8 cellular contexts compared by ENCODE assay signal in the genomic region with DNA sequence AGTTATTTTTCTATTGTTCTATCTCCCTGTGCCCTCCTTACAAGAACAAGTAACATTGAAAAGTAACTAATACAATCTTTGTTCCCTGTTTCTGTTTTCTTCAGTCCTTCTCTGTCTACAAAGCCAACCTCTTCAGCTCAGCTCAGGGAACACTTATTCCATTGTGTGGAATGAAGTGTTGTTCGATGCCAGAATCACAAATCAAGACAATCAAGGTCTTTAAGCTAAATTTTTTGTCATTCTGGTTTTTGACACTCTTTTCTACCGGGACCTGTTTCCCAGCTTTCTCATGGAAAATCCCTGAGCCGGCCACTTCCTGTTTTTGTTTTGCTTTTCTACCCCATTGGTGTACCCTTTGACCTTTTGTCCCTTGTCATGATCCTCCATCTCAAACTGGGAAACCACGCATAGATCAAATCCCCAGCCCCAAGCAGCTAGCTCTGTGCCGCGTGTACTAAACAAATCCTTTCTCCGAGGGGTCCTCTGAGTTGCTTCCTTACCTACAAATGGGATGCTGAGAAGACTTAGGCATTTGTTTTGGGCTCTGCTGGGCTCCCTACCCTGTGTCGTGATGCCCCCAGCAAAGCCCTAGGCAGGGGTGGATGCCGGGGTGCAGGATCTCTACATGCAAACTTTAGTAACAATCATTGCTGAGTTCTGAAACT.
A peak's percentile ranks its signal among the peaks of the same experiment; 100 is the strongest.
DNase-seq lines count a peak whose midpoint lies in the region; ATAC-seq and TF ChIP-seq lines count a peak whose summit lies in the region.

No MANE protein-coding gene starts in this region.

- H3K4me3 ChIP-seq in HEK293 (ENCODE audit: low read depth, low read length), result no peak overlapping the region
- H3K4me3 ChIP-seq in gastrocnemius medialis, result no peak overlapping the region

- H3K4me1 Mint-ChIP-seq in activated T-helper 17 cell treated with anti-CD3 and anti-CD28 coated beads, Interleukin-2, amount 50 U/mL, for 72 hours, result peaks cover 46% of the 10 kb centered on the region

- H3K9me3 ChIP-seq in HEK293 (ENCODE audit: control insufficient read depth, insufficient read depth, low read depth, low read length) (no peaks in the 10 kb centered on the region), gastrocnemius medialis (no peaks in the 10 kb centered on the region)

- H3K27ac ChIP-seq in HEK293 (ENCODE audit: extremely low read depth, low read depth, low read length) (0 out of 2 replicates have a peak overlapping the region, but pooled peaks have one; percentile 0), gastrocnemius medialis (peak overlapping the region; percentile 74 to 91 (median 84))

- no peak for DNase-seq in left ventricle myocardium superior
- no peak for DNase-seq in gastrocnemius medialis
- DNase-seq in NCI-H526 (lab: John Stamatoyannopoulos, UW), result no peak
- DNase-seq in SK-N-DZ (ENCODE audit: low spot score), result no peak
- DNase-seq in activated CD4-positive, CD25-positive, alpha-beta regulatory T cell (lab: John Stamatoyannopoulos, UW), result no peak

- H3K4me1 ChIP-seq in HEK293 (ENCODE audit: control insufficient read depth, insufficient read depth, low read length) (peaks cover 3% of the 10 kb centered on the region; the same call in 1 of the 2 replicates), gastrocnemius medialis (peaks cover 21 to 44% of the 10 kb centered on the region in 2 donors)

- H3K27ac Mint-ChIP-seq in activated T-helper 17 cell treated with anti-CD3 and anti-CD28 coated beads, Interleukin-2, amount 50 U/mL, for 72 hours, result peak overlapping the region; percentile 89

- no peak for TF ChIP-seq POLR2A in gastrocnemius medialis (IDR thresholded peaks at IDR 0.05)

- peak overlapping the region; percentile 73 for H3K4me3 Mint-ChIP-seq in activated T-helper 17 cell treated with anti-CD3 and anti-CD28 coated beads, Interleukin-2, amount 50 U/mL, for 72 hours

- no peak for TF ChIP-seq CTCF in HEK293 (tag by site-specific recombination; IDR thresholded peaks at IDR 0.05)
- no peak for TF ChIP-seq CTCF in gastrocnemius medialis (IDR thresholded peaks at IDR 0.05 in 4 of 5, conservative IDR thresholded peaks at IDR 0.05 in 1 of 5)

- H3K9me3 Mint-ChIP-seq in activated T-helper 17 cell treated with anti-CD3 and anti-CD28 coated beads, Interleukin-2, amount 50 U/mL, for 72 hours, result no peaks in the 10 kb centered on the region

- no peaks in the 10 kb centered on the region for H3K36me3 ChIP-seq in HEK293 (ENCODE audit: control insufficient read depth in 2 of 2, insufficient read depth in 1 of 2, low read length in 2 of 2)
- H3K36me3 ChIP-seq in gastrocnemius medialis, result no peaks in the 10 kb centered on the region

- peak; percentile 13 for ATAC-seq in activated T-helper 17 cell treated with anti-CD3 and anti-CD28 coated beads, Interleukin-2, amount 50 U/mL, for 72 hours (replicated peaks)
- ATAC-seq in left ventricle myocardium superior, result peak; percentile 54
- ATAC-seq in gastrocnemius medialis, result peak; percentile 29 to 35
- ATAC-seq in HG03159 (IDR thresholded peaks at IDR 0.05; ENCODE audit: unreplicated experiment), result no peak

- H3K27me3 ChIP-seq in gastrocnemius medialis, result no peaks in the 10 kb centered on the region

- in situ Hi-C loops in gastrocnemius medialis (cut with MboI; ENCODE audit: low sequenced_read_pairs in 4 of 4), result loop anchor here in 2 of 4 donors (10.0 to 25.0 kb wide), 2 partner anchors 88 to 100 kb away; no protein-coding TSS in a partner anchor

- POLR2A ChIA-PET in HEK293 (lab: Yijun Ruan, JAX), result interaction anchor here (0.7 to 1.7 kb wide), 5 partner anchors 11 to 263 kb away, joined by 3 to 5 read pairs (median 4); no protein-coding TSS in a partner anchor

- CTCF ChIA-PET in HEK293 (lab: Yijun Ruan, JAX), result interaction anchor here (0.5 to 1.5 kb wide), 4 partner anchors 8 to 87 kb away, joined by 3 read pairs; no protein-coding TSS in a partner anchor

- intact Hi-C loops in left ventricle myocardium superior (cut with micrococcal nuclease) (loop anchor here (10.0 kb wide), 1 partner anchor 382 kb away; no protein-coding TSS in a partner anchor), gastrocnemius medialis (cut with DNase I; ENCODE audit: low total_unique reads) (no loop called here)

- no peaks in the 10 kb centered on the region for H3K36me3 Mint-ChIP-seq in activated T-helper 17 cell treated with anti-CD3 and anti-CD28 coated beads, Interleukin-2, amount 50 U/mL, for 72 hours (ENCODE audit: low read depth)

- H3K27me3 Mint-ChIP-seq in activated T-helper 17 cell treated with anti-CD3 and anti-CD28 coated beads, Interleukin-2, amount 50 U/mL, for 72 hours, result no peaks in the 10 kb centered on the region

TF ChIP-seq in HEK293, 187 proteins besides CTCF, POLR2A, EP300 and RAD21:
- no peak for TF ChIP-seq ZNF223 (tag by site-specific recombination; IDR thresholded peaks at IDR 0.05)
- 0 out of 2 replicates have a peak, but pooled peaks have one; percentile 16 for TF ChIP-seq GLIS1 (tag by site-specific recombination; IDR thresholded peaks at IDR 0.05)
- TF ChIP-seq, protein P1, sequence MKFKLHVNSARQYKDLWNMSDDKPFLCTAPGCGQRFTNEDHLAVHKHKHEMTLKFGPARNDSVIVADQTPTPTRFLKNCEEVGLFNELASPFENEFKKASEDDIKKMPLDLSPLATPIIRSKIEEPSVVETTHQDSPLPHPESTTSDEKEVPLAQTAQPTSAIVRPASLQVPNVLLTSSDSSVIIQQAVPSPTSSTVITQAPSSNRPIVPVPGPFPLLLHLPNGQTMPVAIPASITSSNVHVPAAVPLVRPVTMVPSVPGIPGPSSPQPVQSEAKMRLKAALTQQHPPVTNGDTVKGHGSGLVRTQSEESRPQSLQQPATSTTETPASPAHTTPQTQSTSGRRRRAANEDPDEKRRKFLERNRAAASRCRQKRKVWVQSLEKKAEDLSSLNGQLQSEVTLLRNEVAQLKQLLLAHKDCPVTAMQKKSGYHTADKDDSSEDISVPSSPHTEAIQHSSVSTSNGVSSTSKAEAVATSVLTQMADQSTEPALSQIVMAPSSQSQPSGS (tag by site-specific recombination; IDR thresholded peaks at IDR 0.05; ENCODE audit: low read depth), result no peak
